28 cellular contexts compared by ENCODE assay signal in the genomic region with DNA sequence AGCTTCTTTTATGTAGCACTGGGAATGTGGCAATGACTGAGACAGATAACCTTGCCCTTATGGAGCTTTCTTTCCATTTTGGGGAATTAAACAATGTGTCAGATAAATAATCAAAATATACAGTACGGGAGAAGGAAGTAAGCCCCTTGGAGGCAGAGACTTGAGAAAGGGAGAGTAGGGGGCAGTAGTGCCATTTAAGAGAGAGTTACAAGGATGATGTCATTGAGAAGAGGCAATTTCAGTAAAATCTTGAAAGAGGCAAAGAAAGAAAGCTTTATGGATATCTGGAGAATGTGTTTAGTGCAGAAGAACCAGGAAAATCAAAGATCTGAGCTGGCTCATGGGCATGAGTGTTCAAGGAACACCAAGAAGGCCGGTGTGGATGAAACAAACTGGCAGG.
"Had no signal": no experiment of that assay in that cellular context is flagged by ENCODE, and none has a peak within 500 bp of the region (broad histone marks: within the 10 kb centered on the region; RNA-seq: fewer than 3 reads in every experiment).

No MANE protein-coding gene starts in this region.

- H2AFZ ChIP-seq: PC-9 had no signal

- H3K27me3 ChIP-seq: brain microvascular endothelial cell, cardiac muscle cell had no signal

- H3K4me2 ChIP-seq: PC-9 had no signal

- H3K9me3 Mint-ChIP-seq: activated CD4-positive, alpha-beta memory T cell treated with anti-CD3 and anti-CD28 coated beads for 36 hours; activated CD4-positive, alpha-beta T cell treated with anti-CD3 and anti-CD28 coated beads, Interleukin-2, amount 10 ng/mL, durations not matched to agents 7 days and 5 days; activated naive CD4-positive, alpha-beta T cell treated with anti-CD3 and anti-CD28 coated beads for 36 hours; activated T-helper 17 cell treated with anti-CD3 and anti-CD28 coated beads, Interleukin-2, amount 50 U/mL, for 72 hours; T-cell had no signal

- H3K4me3 ChIP-seq: cardiac muscle cell, PC-9, SK-N-MC had no signal

- H3K27ac ChIP-seq: brain microvascular endothelial cell, cardiac muscle cell, PC-9, SK-N-MC, VCaP had no signal

- ATAC-seq: activated T-helper 17 cell treated with anti-CD3 and anti-CD28 coated beads, Interleukin-2, amount 50 U/mL, for 72 hours; T-cell had no signal

- H3K36me3 ChIP-seq: brain microvascular endothelial cell, cardiac muscle cell had no signal

- H3K4me1 Mint-ChIP-seq: activated CD4-positive, alpha-beta T cell treated with anti-CD3 and anti-CD28 coated beads, Interleukin-2, amount 10 ng/mL, durations not matched to agents 7 days and 5 days; activated T-helper 17 cell treated with anti-CD3 and anti-CD28 coated beads, Interleukin-2, amount 50 U/mL, for 72 hours; T-cell had no signal

- FAIRE-seq: astrocyte had no signal

- H3K4me3 Mint-ChIP-seq: activated CD4-positive, alpha-beta memory T cell treated with anti-CD3 and anti-CD28 coated beads for 36 hours; activated CD4-positive, alpha-beta T cell treated with anti-CD3 and anti-CD28 coated beads, Interleukin-2, amount 10 ng/mL, durations not matched to agents 7 days and 5 days; activated naive CD4-positive, alpha-beta T cell treated with anti-CD3 and anti-CD28 coated beads for 36 hours; activated naive CD8-positive, alpha-beta T cell; activated T-helper 17 cell treated with anti-CD3 and anti-CD28 coated beads, Interleukin-2, amount 50 U/mL, for 72 hours; T-cell had no signal

- H3K36me3 Mint-ChIP-seq: activated CD4-positive, alpha-beta memory T cell treated with anti-CD3 and anti-CD28 coated beads for 36 hours; activated naive CD8-positive, alpha-beta T cell; T-cell had no signal

- H3K27ac Mint-ChIP-seq: activated CD4-positive, alpha-beta memory T cell treated with anti-CD3 and anti-CD28 coated beads for 36 hours; activated CD4-positive, alpha-beta T cell treated with anti-CD3 and anti-CD28 coated beads, Interleukin-2, amount 10 ng/mL, durations not matched to agents 7 days and 5 days; activated naive CD4-positive, alpha-beta T cell treated with anti-CD3 and anti-CD28 coated beads for 36 hours; activated naive CD8-positive, alpha-beta T cell; activated T-helper 17 cell treated with anti-CD3 and anti-CD28 coated beads, Interleukin-2, amount 50 U/mL, for 72 hours; T-cell had no signal

- DNase-seq: activated CD4-positive, alpha-beta memory T cell treated with anti-CD3 and anti-CD28 coated beads for 36 hours; activated CD4-positive, alpha-beta T cell treated with anti-CD3 and anti-CD28 coated beads, Interleukin-2, amount 10 ng/mL, durations not matched to agents 7 days and 5 days; activated CD4-positive, CD25-positive, alpha-beta regulatory T cell; activated CD8-positive, alpha-beta memory T cell treated with anti-CD3 and anti-CD28 coated beads for 24 hours; activated gamma-delta T cell; activated naive CD4-positive, alpha-beta T cell treated with anti-CD3 and anti-CD28 coated beads for 36 hours; activated T-cell treated with anti-CD3 and anti-CD28 coated beads, Interleukin-2, amount 50 U/mL, for 48 hours; amygdala; brain microvascular endothelial cell; Karpas-422; MM.1S; NCI-H1105 treated with DMSO at 0.1 percent for 48 hours; NCI-H1436 treated with DMSO at 0.1 percent for 48 hours; NCI-H187 treated with DMSO at 0.1 percent for 48 hours; NCI-H345; NCI-H510A; NCI-H526 treated with DMSO at 0.1 percent for 48 hours; PC-9; SIG-M5; T-cell; T-helper 2 cell; T1000 had no signal
